Comparison of ENCODE assay signal across 15 cellular contexts in genomic region chr12:47800582-47800981, GRCh38. TPM values are rescaled to one million over a fixed set of nuclear protein-coding genes. Genes with fewer than 3 reads are reported as not detected.
DNase-seq lines count a peak whose midpoint lies in the region; ATAC-seq and TF ChIP-seq lines count a peak whose summit lies in the region.
"Had no signal": no experiment of that assay in that cellular context is flagged by ENCODE, and none has a peak within 500 bp of the region (broad histone marks: within the 10 kb centered on the region; RNA-seq: fewer than 3 reads in every experiment).

No MANE protein-coding gene starts in this region.

- DNase-seq in heart left ventricle, result no peak
- DNase-seq in Right ventricle myocardium inferior (ENCODE audit: missing footprints), result no peak
- no peak for DNase-seq in adipocyte (ENCODE audit: low read depth)
- DNase-seq in natural killer cell, result no peak
- DNase-seq in type B pancreatic cell (ENCODE audit: extremely low spot score, unreplicated experiment), result no peak
- no peak for DNase-seq in MG63
- DNase-seq in NOMO-1 treated with DMSO at 0.1 percent for 48 hours (lab: John Stamatoyannopoulos, UW; ENCODE audit: unreplicated experiment), result no peak
- DNase-seq in H4 (ENCODE audit: low spot score), result no peak
- DNase-seq: activated gamma-delta T cell treated with Interleukin-2 at 50 U/mL for 16 hours, DMS53, H7, hippocampal formation had no signal

- H3K4me3 ChIP-seq in heart left ventricle (no peak overlapping the region), adipocyte (ENCODE audit: low read length) (no peak overlapping the region), MG63 (no peak overlapping the region)
- H3K4me3 ChIP-seq: suprapubic skin had no signal

- H3K9me3 Mint-ChIP-seq in natural killer cell (no peaks in the 10 kb centered on the region), type B pancreatic cell (no peaks in the 10 kb centered on the region)

- H3K27me3 ChIP-seq in heart left ventricle (no peaks in the 10 kb centered on the region), adipocyte (replicated peaks; ENCODE audit: control insufficient read depth, insufficient read depth, low read length) (no peaks in the 10 kb centered on the region), MG63 (no peaks in the 10 kb centered on the region)
- H3K27me3 ChIP-seq: suprapubic skin had no signal

- H3K4me1 Mint-ChIP-seq in natural killer cell (peaks cover 59 to 71% of the 10 kb centered on the region in 2 donors), type B pancreatic cell (ENCODE audit: unreplicated experiment) (peaks cover 31% of the 10 kb centered on the region)

- TF ChIP-seq CTCF in heart left ventricle (IDR thresholded peaks at IDR 0.05) (no peak), natural killer cell (IDR thresholded peaks at IDR 0.05) (no peak), type B pancreatic cell (conservative IDR thresholded peaks at IDR 0.05) (no peak)

- no peak overlapping the region for H3K4me3 Mint-ChIP-seq in natural killer cell
- no peak overlapping the region for H3K4me3 Mint-ChIP-seq in type B pancreatic cell

- ATAC-seq in heart left ventricle, result no peak
- no peak for ATAC-seq in Right ventricle myocardium inferior
- no peak for ATAC-seq in natural killer cell
- ATAC-seq: activated CD4-positive, CD25-positive, alpha-beta regulatory T cell treated with anti-CD3 and anti-CD28 coated beads, Interleukin-2, amount 50 U/mL, for 24 hours; left lobe of liver had no signal

- intact Hi-C loops in heart left ventricle (cut with DNase I), result loop anchor here in 2 of 10 donors (2.0 to 5.0 kb wide), 2 partner anchors 36 to 37 kb away; no protein-coding TSS in a partner anchor
- intact Hi-C loops in Right ventricle myocardium inferior (cut with DNase I), result no loop called here
- intact Hi-C loops in natural killer cell (cut with micrococcal nuclease), result no loop called here

- H3K9me3 ChIP-seq in heart left ventricle, result no peaks in the 10 kb centered on the region
- H3K9me3 ChIP-seq in adipocyte (ENCODE audit: control insufficient read depth, low read length), result no peaks in the 10 kb centered on the region
- no peaks in the 10 kb centered on the region for H3K9me3 ChIP-seq in MG63
- H3K9me3 ChIP-seq: suprapubic skin had no signal

- H3K27ac Mint-ChIP-seq in natural killer cell, result peak overlapping the region; percentile 91 to 92
- H3K27ac Mint-ChIP-seq in type B pancreatic cell, result peak overlapping the region; percentile 61

- H3K36me3 ChIP-seq in heart left ventricle (peaks cover 2 to 64% (median 39%) of the 10 kb centered on the region in 9 donors), adipocyte (ENCODE audit: control insufficient read depth, insufficient read depth, low read length, severe bottlenecking) (peaks cover 51% of the 10 kb centered on the region), MG63 (peaks cover 48% of the 10 kb centered on the region)

- TF ChIP-seq POLR2A in heart left ventricle (IDR thresholded peaks at IDR 0.05), result no peak

- H3K36me3 Mint-ChIP-seq in natural killer cell, result no peaks in the 10 kb centered on the region
- no peaks in the 10 kb centered on the region for H3K36me3 Mint-ChIP-seq in type B pancreatic cell

- H3K9ac ChIP-seq in adipocyte (ENCODE audit: low read length), result peak overlapping the region; percentile 70

- peak overlapping the region in 11 of 12 donors; percentile 36 to 99 (median 73) for H3K27ac ChIP-seq in heart left ventricle

- H3K4me1 ChIP-seq in heart left ventricle (peaks cover 37 to 78% (median 73%) of the 10 kb centered on the region in 12 donors), adipocyte (ENCODE audit: control insufficient read depth, insufficient read depth, low read length) (peaks cover 60% of the 10 kb centered on the region)

- H3K27me3 Mint-ChIP-seq in natural killer cell (ENCODE audit: low read depth in 2 of 2) (no peaks in the 10 kb centered on the region), type B pancreatic cell (no peaks in the 10 kb centered on the region)

- WGBS in heart left ventricle, 4 donors, result 71 to 86% (median 79%) methylated on average over 6 to 7 of the region's 7 CpGs

RNA-seq across cellular contexts. Expression of gene HDAC7, which starts 19.1 kb away (rescaled TPM):
- total RNA-seq in heart left ventricle (10 to 100 TPM; 27.4 to 63.0 (median 38.6) TPM), Right ventricle myocardium inferior (38.8 TPM), natural killer cell (100 to 1,000 TPM; 141 to 235 (median 147) TPM), type B pancreatic cell (ENCODE audit: low replicate concordance) (71.5 and 76.1 TPM in 2 replicates)
- polyA plus RNA-seq in heart left ventricle, result 10 to 100 TPM; 42.2 to 43.9 TPM
- total RNA-seq in MG63 (2014; rRNA removed; shearing (Covaris generic); ENCODE audit: low replicate concordance), result 30.5 and 31.5 TPM in 2 replicates
- total RNA-seq in H4 (2014; rRNA removed; shearing (Covaris generic)), result 10.0 and 13.7 TPM in 2 replicates

RNA-seq across cellular contexts. Expression of gene SLC48A1, which starts 27.5 kb away (rescaled TPM):
- 10 to 100 TPM; 17.6 to 68.2 (median 23.9) TPM for total RNA-seq in heart left ventricle
- 10 to 100 TPM; 13.0 to 16.5 TPM for polyA plus RNA-seq in heart left ventricle
- total RNA-seq in Right ventricle myocardium inferior, result 23.2 TPM
- total RNA-seq in natural killer cell, result 1 to 10 TPM; 2.0 to 4.4 (median 3.4) TPM
- total RNA-seq in type B pancreatic cell (ENCODE audit: low replicate concordance), result 19.7 and 37.4 TPM in 2 replicates
- total RNA-seq in MG63 (2014; rRNA removed; shearing (Covaris generic); ENCODE audit: low replicate concordance), result 14.2 and 17.6 TPM in 2 replicates
- 11.9 and 14.0 TPM in 2 replicates for total RNA-seq in H4 (2014; rRNA removed; shearing (Covaris generic))

RNA-seq across cellular contexts. Expression of gene RAPGEF3, which starts 41.9 kb away (rescaled TPM):
- total RNA-seq in heart left ventricle, result 10 to 100 TPM; 14.5 to 47.8 (median 23.9) TPM
- 10 to 100 TPM; 18.6 to 62.1 TPM for polyA plus RNA-seq in heart left ventricle
- 37.3 TPM for total RNA-seq in Right ventricle myocardium inferior
- total RNA-seq in natural killer cell, result under 1 TPM; 0.23 to 0.73 (median 0.49) TPM
- 3.7 and 4.9 TPM in 2 replicates for total RNA-seq in type B pancreatic cell (ENCODE audit: low replicate concordance)
- total RNA-seq in MG63 (2014; rRNA removed; shearing (Covaris generic); ENCODE audit: low replicate concordance), result 2.9 and 6.1 TPM in 2 replicates
- 2.0 and 3.0 TPM in 2 replicates for total RNA-seq in H4 (2014; rRNA removed; shearing (Covaris generic))
